In the genomic region with DNA sequence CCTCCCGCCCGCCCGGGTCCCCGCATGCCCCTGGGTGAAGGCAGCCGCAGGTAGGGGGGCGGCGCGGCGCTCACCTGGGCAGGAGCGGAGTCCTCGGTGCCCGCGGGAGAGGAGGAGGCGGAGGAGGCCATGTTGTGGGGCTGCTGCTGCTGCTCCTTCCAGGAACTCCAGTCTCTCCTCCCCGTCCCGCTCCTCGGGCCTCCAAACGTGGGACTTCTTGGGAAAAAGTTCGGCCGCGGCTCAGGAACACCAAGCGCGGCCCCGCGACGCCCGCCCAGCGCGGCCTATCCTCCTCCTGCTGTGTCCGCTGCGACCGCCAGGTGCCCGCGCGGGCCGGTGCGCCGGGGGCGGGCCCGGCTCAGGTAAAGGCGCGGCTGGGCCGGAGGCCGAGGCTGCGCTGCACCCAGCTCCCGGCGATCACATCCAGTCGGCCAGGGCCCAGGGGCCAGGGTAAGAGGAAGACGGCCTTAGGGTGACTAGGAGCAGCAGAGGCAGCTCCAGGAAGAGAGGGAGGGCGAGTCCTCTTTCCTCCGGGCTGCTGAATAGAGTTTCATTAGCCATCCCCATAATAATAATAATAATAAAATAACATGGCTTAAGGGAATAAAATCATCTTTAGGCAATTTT, we compare ENCODE assay signal across 1 cellular context.
TF ChIP-seq lines count a peak whose summit lies in the region.

No MANE protein-coding gene starts in this region.

TF ChIP-seq in H1, 55 proteins besides CTCF, POLR2A, EP300 and RAD21:
- TF ChIP-seq GTF2F1 (IDR thresholded peaks at IDR 0.05; ENCODE audit: borderline replicate concordance, low read depth, low read length) (no peak), SP2 (IDR thresholded peaks at IDR 0.05; ENCODE audit: low read length) (no peak), SIN3A (conservative IDR thresholded peaks at IDR 0.05 in 1 of 2, IDR thresholded peaks at IDR 0.05 in 1 of 2; ENCODE audit: low read depth in 1 of 2, low read length in 2 of 2) (no peak), CHD7 (IDR thresholded peaks at IDR 0.05; ENCODE audit: insufficient replicate concordance, low read length) (no peak), TAF1 (IDR thresholded peaks at IDR 0.05; ENCODE audit: low read depth, low read length) (peak; percentile 50; the same call in 1 of the 2 replicates), CBX5 (IDR thresholded peaks at IDR 0.05; ENCODE audit: low read depth, low read length) (no peak), TCF12 (IDR thresholded peaks at IDR 0.05; ENCODE audit: low read depth, low read length) (no peak), CBX8 (IDR thresholded peaks at IDR 0.05; ENCODE audit: borderline replicate concordance, low read depth, low read length) (no peak), SP1 (IDR thresholded peaks at IDR 0.05; ENCODE audit: low read depth, low read length) (no peak), JUN (IDR thresholded peaks at IDR 0.05; ENCODE audit: low read depth, low read length) (no peak), RNF2 (IDR thresholded peaks at IDR 0.05; ENCODE audit: borderline replicate concordance, low read depth, low read length, missing control alignments, poor library complexity, severe bottlenecking) (no peak), RBBP5 (IDR thresholded peaks at IDR 0.05; ENCODE audit: borderline replicate concordance, low read depth, low read length) (peak; percentile 85; the same call in 1 of the 2 replicates), EGR1 (IDR thresholded peaks at IDR 0.05; ENCODE audit: borderline replicate concordance, low read depth, low read length) (no peak), PHF8 (conservative IDR thresholded peaks at IDR 0.05; ENCODE audit: low read depth, low read length) (peak; percentile 62; the same call in 1 of the 2 replicates), BCL11A (IDR thresholded peaks at IDR 0.05; ENCODE audit: low read depth in 2 of 2, low read length in 2 of 2) (no peak), TAF7 (optimal IDR thresholded peaks at IDR 0.05; ENCODE audit: borderline replicate concordance, low read depth, low read length) (peak; percentile 73), KDM4A (IDR thresholded peaks at IDR 0.05; ENCODE audit: low read depth, low read length, severe bottlenecking) (peak; percentile 31), GABPA (IDR thresholded peaks at IDR 0.05; ENCODE audit: borderline replicate concordance, insufficient read depth, low read length) (no peak), NRF1 (IDR thresholded peaks at IDR 0.05; ENCODE audit: low read depth, low read length) (0 out of 2 replicates have a peak, but pooled peaks have one; percentile 7), HDAC2 (IDR thresholded peaks at IDR 0.05; ENCODE audit: borderline replicate concordance in 1 of 2, low read depth in 2 of 2, low read length in 2 of 2) (peak in 1 of 2 experiments; percentile 46; a peak in 1 of 4 replicates), YY1 (IDR thresholded peaks at IDR 0.05; ENCODE audit: low read depth, low read length) (peak; percentile 38; the same call in 1 of the 2 replicates), TBP (IDR thresholded peaks at IDR 0.05; ENCODE audit: low read depth, low read length) (peak; percentile 59; the same call in 1 of the 2 replicates), HDAC6 (IDR thresholded peaks at IDR 0.05; ENCODE audit: low read depth, low read length) (no peak)
